ENCODE assay signal across 8 cellular contexts in the genomic region with DNA sequence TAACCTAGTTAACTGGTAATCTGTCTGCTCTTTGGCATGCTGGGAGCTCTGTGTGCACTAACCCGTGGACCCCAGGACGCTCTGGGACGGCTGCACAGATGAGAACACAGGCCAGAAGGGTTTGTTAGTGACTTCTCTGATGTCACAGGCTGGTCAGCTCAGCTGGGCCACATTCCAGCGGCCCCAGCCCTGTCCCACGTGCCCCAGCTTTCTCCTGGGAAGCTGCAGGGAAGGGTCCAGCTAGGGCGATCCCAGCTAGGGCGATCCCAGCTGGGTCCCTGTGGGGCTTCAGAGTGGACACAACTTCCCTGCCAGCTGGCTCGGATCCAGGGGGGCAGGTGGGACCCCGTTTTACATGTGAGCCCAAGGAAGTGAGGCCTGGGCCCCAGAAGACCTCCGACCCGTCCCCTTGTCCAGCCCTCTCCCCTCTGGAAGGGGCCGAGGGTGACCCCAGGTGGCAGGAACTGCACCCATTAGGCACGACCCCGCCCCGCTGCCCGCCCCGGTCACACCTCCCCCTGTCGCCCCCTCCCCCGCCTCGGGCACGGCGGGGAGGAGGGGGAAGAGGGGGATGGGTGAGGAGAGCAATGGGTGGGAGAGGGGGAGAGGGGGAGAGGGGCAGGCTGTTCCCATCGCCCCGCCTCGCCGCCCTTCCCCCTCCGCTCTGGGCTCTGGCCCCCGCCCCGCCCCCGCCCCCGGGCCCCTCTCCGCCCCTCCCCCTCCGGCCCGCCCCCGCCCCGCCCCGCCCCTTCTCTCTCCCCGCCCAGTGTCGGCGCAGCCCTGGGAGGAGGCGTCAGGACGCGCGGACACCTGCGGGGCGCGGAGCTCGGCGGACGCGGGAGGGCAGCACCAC.
DNase-seq lines count a peak whose midpoint lies in the region; ATAC-seq and TF ChIP-seq lines count a peak whose summit lies in the region.

No MANE protein-coding gene starts in this region.

- peak; percentile 70 to 85 for DNase-seq in NCI-H2081 (lab: John Stamatoyannopoulos, UW)
- DNase-seq in NCI-H2081 treated with DMSO at 0.1 percent for 48 hours (lab: John Stamatoyannopoulos, UW) = no peak
- DNase-seq in NCI-H82 treated with DMSO at 0.1 percent for 48 hours (lab: John Stamatoyannopoulos, UW; ENCODE audit: unreplicated experiment) = peak; percentile 22
- DNase-seq in colonic mucosa = peak; percentile 61
- DNase-seq in medulla oblongata (ENCODE audit: extremely low spot score) = peak; percentile 46
- peak; percentile 52 to 72 for DNase-seq in upper lobe of left lung

- H3K9ac ChIP-seq in colonic mucosa (ENCODE audit: low read depth in 2 of 2, low read length in 2 of 2) = peak overlapping the region in 1 of 2 donors; percentile 48

- intact Hi-C loops in colonic mucosa (cut with DNase I) = no loop called here

- H3K4me3 ChIP-seq in colonic mucosa (peak overlapping the region; percentile 38), upper lobe of left lung (peak overlapping the region in 3 of 4 donors; percentile 53 to 59 (median 59))

- 9% methylated on average over 23 of the region's 51 CpGs; no CpG with 5 or more reads in 1 of the 2 donors for WGBS in upper lobe of left lung, 2 donors

- ATAC-seq in HG02678 (IDR thresholded peaks at IDR 0.05; ENCODE audit: unreplicated experiment) (peak; percentile 72), upper lobe of left lung (ENCODE audit: low FRiP score in 2 of 2) (peak; percentile 5 to 29), HG03469 (IDR thresholded peaks at IDR 0.05; ENCODE audit: unreplicated experiment) (no peak)

- H3K27me3 ChIP-seq in colonic mucosa (peaks cover 12% of the 10 kb centered on the region), upper lobe of left lung (peaks cover 0 to 22% (median 11%) of the 10 kb centered on the region in 4 donors)

- TF ChIP-seq CTCF in colonic mucosa (IDR thresholded peaks at IDR 0.05) = no peak
- no peak for TF ChIP-seq CTCF in upper lobe of left lung (IDR thresholded peaks at IDR 0.05)

- TF ChIP-seq POLR2A in upper lobe of left lung (IDR thresholded peaks at IDR 0.05) = no peak

- H3K36me3 ChIP-seq in colonic mucosa = no peaks in the 10 kb centered on the region
- no peaks in the 10 kb centered on the region for H3K36me3 ChIP-seq in upper lobe of left lung

- H3K9me3 ChIP-seq in colonic mucosa (no peaks in the 10 kb centered on the region), upper lobe of left lung (no peaks in the 10 kb centered on the region)

- H3K27ac ChIP-seq in colonic mucosa (no peak overlapping the region), upper lobe of left lung (peak overlapping the region in 1 of 4 donors; percentile 59)

- TF ChIP-seq EP300 in upper lobe of left lung (IDR thresholded peaks at IDR 0.05) = no peak

- H3K4me1 ChIP-seq in colonic mucosa = peaks cover 17% of the 10 kb centered on the region
- peaks cover 20 to 33% (median 29%) of the 10 kb centered on the region in 4 donors for H3K4me1 ChIP-seq in upper lobe of left lung
